ENCODE assay signal across 19 cellular contexts in the genomic region with DNA sequence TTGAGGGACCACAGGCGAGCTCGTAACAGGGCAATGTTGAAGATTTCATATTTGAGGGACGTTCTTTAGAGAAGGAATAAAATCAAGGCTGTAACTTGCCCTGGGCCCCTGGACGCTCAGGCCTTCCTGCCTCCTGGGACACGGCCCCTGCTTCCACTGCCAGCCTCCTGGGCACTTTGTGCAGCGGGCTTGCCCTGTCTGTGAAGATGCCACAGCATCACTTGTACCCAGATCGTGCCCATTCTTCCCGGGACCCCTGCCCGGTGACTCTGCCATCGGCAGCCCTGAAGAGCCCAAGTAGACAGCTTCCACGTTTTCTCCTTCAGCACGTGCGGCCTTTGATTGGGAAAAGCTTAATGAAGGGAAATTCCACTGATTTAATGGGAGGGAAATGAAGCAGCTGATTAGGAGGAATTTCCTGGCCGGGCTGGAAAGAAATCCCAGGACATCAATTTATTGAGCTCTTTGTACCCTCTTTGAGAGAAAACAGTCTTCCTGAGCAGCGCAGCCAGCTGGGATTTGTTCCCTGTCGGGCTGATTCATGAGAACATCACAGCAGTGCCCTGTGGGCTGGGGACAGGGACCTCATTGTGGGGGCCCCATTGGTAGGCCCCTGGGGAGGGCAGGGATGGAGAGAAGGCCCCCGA.
"Had no signal": no experiment of that assay in that cellular context is flagged by ENCODE, and none has a peak within 500 bp of the region (broad histone marks: within the 10 kb centered on the region; RNA-seq: fewer than 3 reads in every experiment).

No MANE protein-coding gene starts in this region.

- DNase-seq: activated CD4-positive, alpha-beta T cell treated with anti-CD3 and anti-CD28 coated beads for 48 hours; activated CD4-positive, CD25-positive, alpha-beta regulatory T cell; activated CD8-positive, alpha-beta T cell treated with anti-CD3 and anti-CD28 coated beads for 36 hours; activated naive CD4-positive, alpha-beta T cell; activated naive CD8-positive, alpha-beta T cell treated with anti-CD3 and anti-CD28 coated beads, Interleukin-2, amount 10 ng/mL, durations not matched to agents 7 days and 5 days; activated T-cell treated with anti-CD3 and anti-CD28 coated beads, Interleukin-2, amount 50 U/mL, for 1 hour; body of pancreas; midbrain; stimulated activated CD4-positive, alpha-beta T cell treated with anti-CD3 and anti-CD28 coated beads, Interleukin-12 subunit alpha, Interleukin-12 subunit beta, amount 100 ng/mL, for 4 hours; stimulated activated CD4-positive, alpha-beta T cell treated with anti-CD3 and anti-CD28 coated beads, Interleukin-1b, Interleukin-23, amount 100 ng/mL, for 48 hours; stimulated activated CD8-positive, alpha-beta memory T cell treated with anti-CD3 and anti-CD28 coated beads, Interleukin-4, amount 100 ng/mL, for 48 hours; stimulated activated naive CD4-positive, alpha-beta T cell treated with Interleukin-2 at 50 U/mL for 16 hours; T-helper 1 cell; T-helper 9 cell had no signal

- H3K27me3 ChIP-seq: body of pancreas, dorsolateral prefrontal cortex, tibial nerve had no signal

- H3K9me3 ChIP-seq: body of pancreas had no signal

- H3K4me3 ChIP-seq: body of pancreas, dorsolateral prefrontal cortex, tibial nerve had no signal

- FAIRE-seq: keratinocyte had no signal

- ATAC-seq: activated CD8-positive, alpha-beta T cell treated with anti-CD3 and anti-CD28 coated beads for 36 hours; activated T-helper 17 cell treated with anti-CD3 and anti-CD28 coated beads, Interleukin-2, amount 50 U/mL, for 72 hours; body of pancreas had no signal

- H3K9ac ChIP-seq: parathyroid adenoma had no signal

- H3K4me1 ChIP-seq: body of pancreas, parathyroid adenoma had no signal

- H2AFZ ChIP-seq: parathyroid adenoma had no signal

- H3K27ac ChIP-seq: body of pancreas, parathyroid adenoma had no signal

- H3K79me2 ChIP-seq: parathyroid adenoma had no signal
